Comparison of ENCODE assay signal across 8 cellular contexts in genomic region chr17:41959336-41960095, GRCh38. TPM values are rescaled to one million over a fixed set of nuclear protein-coding genes. Genes with fewer than 3 reads are reported as not detected.
A peak's percentile ranks its signal among the peaks of the same experiment; 100 is the strongest.
DNase-seq lines count a peak whose midpoint lies in the region; ATAC-seq and TF ChIP-seq lines count a peak whose summit lies in the region.

No MANE protein-coding gene starts in this region.

- H3K4me3 ChIP-seq in astrocyte of the spinal cord (ENCODE audit: low read depth, low read length) (no peak overlapping the region), liver (ENCODE audit: low read depth in 1 of 3, low read length in 3 of 3) (no peak overlapping the region)

- no peaks in the 10 kb centered on the region for H3K27me3 ChIP-seq in liver (ENCODE audit: control insufficient read depth in 4 of 4, insufficient read depth in 4 of 4, low read length in 3 of 4)

- TF ChIP-seq RAD21 in liver (IDR thresholded peaks at IDR 0.05) = peak; percentile 84 to 88

- H3K27ac ChIP-seq in liver (ENCODE audit: low read depth in 1 of 2, low read length in 2 of 2) = no peak overlapping the region

- H3K4me1 ChIP-seq in liver (ENCODE audit: control insufficient read depth in 4 of 4, insufficient read depth in 4 of 4, low read length in 3 of 4) = peaks cover 0 to 5% (median 0%) of the 10 kb centered on the region in 4 donors

- WGBS in liver = 65% methylated on average over 17 of the region's 17 CpGs

- TF ChIP-seq CTCF in astrocyte of the spinal cord (IDR thresholded peaks at IDR 0.05; ENCODE audit: low read depth, low read length) (peak; percentile 56), liver (IDR thresholded peaks at IDR 0.05; ENCODE audit: low read depth, low read length, missing input control) (peak; percentile 61)

- no peaks in the 10 kb centered on the region for H3K36me3 ChIP-seq in liver (ENCODE audit: control insufficient read depth in 4 of 4, insufficient read depth in 3 of 4, low read depth in 1 of 4, low read length in 3 of 4)

- ATAC-seq in HG02798 (IDR thresholded peaks at IDR 0.05; ENCODE audit: poor library complexity, unreplicated experiment) (no peak), HG02610 (IDR thresholded peaks at IDR 0.05; ENCODE audit: unreplicated experiment) (no peak)

- DNase-seq in NCI-H1105 treated with DMSO at 0.1 percent for 48 hours (lab: John Stamatoyannopoulos, UW) = peak; percentile 26
- no peak for DNase-seq in NCI-H1105 (lab: John Stamatoyannopoulos, UW)
- DNase-seq in NCI-H1092 (lab: John Stamatoyannopoulos, UW) = peak; percentile 22
- peak; percentile 50 for DNase-seq in astrocyte of the spinal cord (ENCODE audit: low read depth, low spot score)
- no peak for DNase-seq in ureter (ENCODE audit: low spot score)

- no peak overlapping the region for H3K9ac ChIP-seq in liver (ENCODE audit: low read depth in 1 of 2, low read length in 2 of 2)

- in situ Hi-C loops in astrocyte of the spinal cord (cut with HindIII; ENCODE audit: low sequenced_read_pairs) = no loop called here

- no peaks in the 10 kb centered on the region for H3K9me3 ChIP-seq in liver (ENCODE audit: control insufficient read depth in 4 of 4, low read length in 3 of 4)

TF ChIP-seq in liver, 16 proteins besides CTCF, POLR2A, EP300 and RAD21:
- TF ChIP-seq JUND (IDR thresholded peaks at IDR 0.05) (no peak), RXRA (IDR thresholded peaks at IDR 0.05) (no peak), MAX (IDR thresholded peaks at IDR 0.05) (no peak), HNF4G (IDR thresholded peaks at IDR 0.05) (no peak), SP1 (IDR thresholded peaks at IDR 0.05) (no peak), HNF4A (conservative IDR thresholded peaks at IDR 0.05) (no peak), TAF1 (conservative IDR thresholded peaks at IDR 0.05) (no peak), FOXA1 (IDR thresholded peaks at IDR 0.05) (no peak), NR2F2 (IDR thresholded peaks at IDR 0.05) (no peak)
- TF ChIP-seq, protein P1, sequence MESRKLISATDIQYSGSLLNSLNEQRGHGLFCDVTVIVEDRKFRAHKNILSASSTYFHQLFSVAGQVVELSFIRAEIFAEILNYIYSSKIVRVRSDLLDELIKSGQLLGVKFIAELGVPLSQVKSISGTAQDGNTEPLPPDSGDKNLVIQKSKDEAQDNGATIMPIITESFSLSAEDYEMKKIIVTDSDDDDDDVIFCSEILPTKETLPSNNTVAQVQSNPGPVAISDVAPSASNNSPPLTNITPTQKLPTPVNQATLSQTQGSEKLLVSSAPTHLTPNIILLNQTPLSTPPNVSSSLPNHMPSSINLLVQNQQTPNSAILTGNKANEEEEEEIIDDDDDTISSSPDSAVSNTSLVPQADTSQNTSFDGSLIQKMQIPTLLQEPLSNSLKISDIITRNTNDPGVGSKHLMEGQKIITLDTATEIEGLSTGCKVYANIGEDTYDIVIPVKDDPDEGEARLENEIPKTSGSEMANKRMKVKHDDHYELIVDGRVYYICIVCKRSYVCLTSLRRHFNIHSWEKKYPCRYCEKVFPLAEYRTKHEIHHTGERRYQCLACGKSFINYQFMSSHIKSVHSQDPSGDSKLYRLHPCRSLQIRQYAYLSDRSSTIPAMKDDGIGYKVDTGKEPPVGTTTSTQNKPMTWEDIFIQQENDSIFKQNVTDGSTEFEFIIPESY (IDR thresholded peaks at IDR 0.05) = no peak

RNA-seq across cellular contexts. Expression of gene CNP, which starts 7.1 kb away (rescaled TPM):
- total RNA-seq in liver (10 to 100 TPM; 25.3 to 29.6 TPM), ureter (45.7 TPM)
- polyA plus RNA-seq in liver = 10 to 100 TPM; 30.7 to 38.3 TPM

RNA-seq across cellular contexts. Expression of gene ODAD4, which starts 29.1 kb away (rescaled TPM):
- total RNA-seq in liver (1 to 10 TPM in 1 of 2 donors, under 1 TPM in 1; 0.25 to 1.0 TPM), ureter (0.75 TPM)
- polyA plus RNA-seq in liver = under 1 TPM; 0.07 to 0.21 TPM

RNA-seq across cellular contexts. Expression of gene ACLY, which starts 40.8 kb away (rescaled TPM):
- total RNA-seq in liver (100 to 1,000 TPM in 1 of 2 donors, 10 to 100 TPM in 1; 55.4 to 133 TPM), ureter (94.2 TPM)
- 10 to 100 TPM; 12.1 to 18.8 TPM for polyA plus RNA-seq in liver

RNA-seq across cellular contexts. Expression of gene DNAJC7, which starts 57.7 kb away (rescaled TPM):
- total RNA-seq in liver = 10 to 100 TPM; 28.7 to 33.9 TPM
- 10 to 100 TPM; 29.4 to 31.8 TPM for polyA plus RNA-seq in liver
- 111 TPM for total RNA-seq in ureter

Comparison
In these comparisons a context has a peak if more than half of its experiments do, and no peak if none do; other contexts are left out.
1. DNase-seq: peak in NCI-H1105 treated with DMSO at 0.1 percent for 48 hours (single experiment), NCI-H1092 (single experiment) and astrocyte of the spinal cord (single experiment); none in NCI-H1105 (single experiment) and ureter (single experiment).